Comparison of ENCODE assay signal across 14 cellular contexts in genomic region chr6:122696079-122696478, GRCh38.
DNase-seq lines count a peak whose midpoint lies in the region; FAIRE-seq and TF ChIP-seq lines count a peak whose summit lies in the region.
"Had no signal": no experiment of that assay in that cellular context is flagged by ENCODE, and none has a peak within 500 bp of the region (broad histone marks: within the 10 kb centered on the region; RNA-seq: fewer than 3 reads in every experiment).

No MANE protein-coding gene starts in this region.

- no peak for FAIRE-seq in bronchial epithelial cell (lab: Jason Lieb, UNC)

- no TSS peak for BruUV-seq in OCI-LY7 (replicated peaks; lab: Mats Ljungman, UMichigan)

- H4K20me1 ChIP-seq in OCI-LY7 (ENCODE audit: insufficient read depth, low read length): no peaks in the 10 kb centered on the region

- intact Hi-C loops in OCI-LY7 (cut with micrococcal nuclease; ENCODE audit: unreplicated experiment): no loop called here

- H3K27ac ChIP-seq in coronary artery: no peak overlapping the region
- no peak overlapping the region for H3K27ac ChIP-seq in OCI-LY7 (ENCODE audit: low read depth, low read length, poor library complexity, severe bottlenecking)

- DNase-seq in AG08395 (ENCODE audit: low spot score) (peak; percentile 31), LHCN-M2 (ENCODE audit: low read depth) (peak; percentile 77), bronchial epithelial cell (ENCODE audit: low read depth) (peak; percentile 92), kidney epithelial cell (ENCODE audit: low read depth) (peak; percentile 80), coronary artery (ENCODE audit: low spot score) (no peak), NK-92 (lab: John Stamatoyannopoulos, UW; ENCODE audit: unreplicated experiment) (no peak), AML-193 (lab: John Stamatoyannopoulos, UW) (no peak), OCI-LY7 (ENCODE audit: low spot score) (no peak)
- DNase-seq: activated CD4-positive, CD25-positive, alpha-beta regulatory T cell treated with anti-CD3 and anti-CD28 coated beads, Interleukin-2, amount 50 U/mL, for 72 hours; activated gamma-delta T cell; BE2C; natural killer cell; NCI-H2227 treated with DMSO at 0.1 percent for 48 hours; stimulated activated naive CD4-positive, alpha-beta T cell treated with Interleukin-2 at 50 U/mL for 16 hours had no signal

- CTCF ChIA-PET in OCI-LY7 (lab: Charles Lee; ENCODE audit: unreplicated experiment): no interaction called here

- H3K4me1 ChIP-seq in OCI-LY7 (ENCODE audit: insufficient read depth, low read length, poor library complexity, severe bottlenecking): no peaks in the 10 kb centered on the region
- H3K4me1 ChIP-seq: BE2C had no signal

- no peak overlapping the region for H3K4me2 ChIP-seq in OCI-LY7 (ENCODE audit: low read length)

- H3K27me3 ChIP-seq in bronchial epithelial cell (ENCODE audit: control insufficient read depth, insufficient read depth, low read length) (no peaks in the 10 kb centered on the region), kidney epithelial cell (ENCODE audit: control insufficient read depth, insufficient read depth, low read length) (no peaks in the 10 kb centered on the region)
- H3K27me3 ChIP-seq: BE2C had no signal

- POLR2A ChIA-PET in OCI-LY7 (lab: Charles Lee): no interaction called here

- no peaks in the 10 kb centered on the region for H3K9me2 ChIP-seq in OCI-LY7 (ENCODE audit: insufficient read depth, low read length)

- H3K9me3 ChIP-seq in OCI-LY7 (ENCODE audit: low read length): no peaks in the 10 kb centered on the region
- H3K9me3 ChIP-seq: BE2C had no signal

- H3K36me3 ChIP-seq in bronchial epithelial cell (ENCODE audit: control insufficient read depth, insufficient read depth, low read length): no peaks in the 10 kb centered on the region
- H3K36me3 ChIP-seq in kidney epithelial cell (ENCODE audit: control insufficient read depth, insufficient read depth, low read length): no peaks in the 10 kb centered on the region
- H3K36me3 ChIP-seq in OCI-LY7 (ENCODE audit: insufficient read depth, low read length): no peaks in the 10 kb centered on the region
- H3K36me3 ChIP-seq: BE2C had no signal

- no peaks in the 10 kb centered on the region for H3K79me2 ChIP-seq in OCI-LY7 (ENCODE audit: insufficient read depth, low read depth, low read length)

- H3K4me3 ChIP-seq in bronchial epithelial cell (ENCODE audit: low read depth, low read length): no peak overlapping the region
- no peak overlapping the region for H3K4me3 ChIP-seq in kidney epithelial cell (ENCODE audit: low read depth, low read length)
- H3K4me3 ChIP-seq in coronary artery: no peak overlapping the region
- H3K4me3 ChIP-seq in OCI-LY7 (ENCODE audit: low read depth, low read length, poor library complexity, severe bottlenecking): no peak overlapping the region

- no peak overlapping the region for H2AFZ ChIP-seq in OCI-LY7 (ENCODE audit: low read length)

- TF ChIP-seq CTCF in bronchial epithelial cell (IDR thresholded peaks at IDR 0.05; ENCODE audit: insufficient read depth, low read length, severe bottlenecking) (no peak), kidney epithelial cell (IDR thresholded peaks at IDR 0.05; ENCODE audit: insufficient read depth, low read length, poor library complexity, severe bottlenecking) (no peak), coronary artery (IDR thresholded peaks at IDR 0.05) (no peak), OCI-LY7 (conservative IDR thresholded peaks at IDR 0.05; ENCODE audit: low read length) (no peak)

Comparison
In these comparisons a context has a peak if more than half of its experiments do, and no peak if none do; other contexts are left out.
1. DNase-seq: peak in AG08395 (single experiment), LHCN-M2 (single experiment), bronchial epithelial cell (single experiment) and kidney epithelial cell (single experiment); none in coronary artery (single experiment), NK-92 (single experiment), AML-193 (0 of 2) and OCI-LY7 (single experiment).